ENCODE assay signal across 1 cellular context in the genomic region with DNA sequence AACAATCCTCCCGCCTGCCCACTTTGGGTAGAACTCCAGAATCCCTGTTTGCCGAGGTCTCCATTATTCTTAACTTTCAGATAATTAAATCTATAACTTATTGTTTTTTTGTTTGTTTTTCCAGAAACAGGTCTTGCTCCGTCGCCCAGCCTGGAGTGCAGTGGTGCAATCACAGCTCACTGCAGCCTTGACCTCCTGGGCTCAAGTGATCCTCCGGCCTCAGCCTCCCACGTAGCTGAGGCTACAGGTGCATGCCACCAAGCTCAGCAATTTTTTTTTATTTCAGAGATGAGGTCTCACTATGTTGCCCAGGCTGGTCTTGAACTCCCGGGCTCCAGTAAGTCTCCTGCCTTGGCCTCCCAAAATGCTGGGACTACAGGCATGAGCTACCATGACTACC.
TF ChIP-seq lines count a peak whose summit lies in the region.

No MANE protein-coding gene starts in this region.

TF ChIP-seq in GM23338, 12 proteins besides CTCF, POLR2A, EP300 and RAD21 (continued from another document):
- TF ChIP-seq, protein P1, sequence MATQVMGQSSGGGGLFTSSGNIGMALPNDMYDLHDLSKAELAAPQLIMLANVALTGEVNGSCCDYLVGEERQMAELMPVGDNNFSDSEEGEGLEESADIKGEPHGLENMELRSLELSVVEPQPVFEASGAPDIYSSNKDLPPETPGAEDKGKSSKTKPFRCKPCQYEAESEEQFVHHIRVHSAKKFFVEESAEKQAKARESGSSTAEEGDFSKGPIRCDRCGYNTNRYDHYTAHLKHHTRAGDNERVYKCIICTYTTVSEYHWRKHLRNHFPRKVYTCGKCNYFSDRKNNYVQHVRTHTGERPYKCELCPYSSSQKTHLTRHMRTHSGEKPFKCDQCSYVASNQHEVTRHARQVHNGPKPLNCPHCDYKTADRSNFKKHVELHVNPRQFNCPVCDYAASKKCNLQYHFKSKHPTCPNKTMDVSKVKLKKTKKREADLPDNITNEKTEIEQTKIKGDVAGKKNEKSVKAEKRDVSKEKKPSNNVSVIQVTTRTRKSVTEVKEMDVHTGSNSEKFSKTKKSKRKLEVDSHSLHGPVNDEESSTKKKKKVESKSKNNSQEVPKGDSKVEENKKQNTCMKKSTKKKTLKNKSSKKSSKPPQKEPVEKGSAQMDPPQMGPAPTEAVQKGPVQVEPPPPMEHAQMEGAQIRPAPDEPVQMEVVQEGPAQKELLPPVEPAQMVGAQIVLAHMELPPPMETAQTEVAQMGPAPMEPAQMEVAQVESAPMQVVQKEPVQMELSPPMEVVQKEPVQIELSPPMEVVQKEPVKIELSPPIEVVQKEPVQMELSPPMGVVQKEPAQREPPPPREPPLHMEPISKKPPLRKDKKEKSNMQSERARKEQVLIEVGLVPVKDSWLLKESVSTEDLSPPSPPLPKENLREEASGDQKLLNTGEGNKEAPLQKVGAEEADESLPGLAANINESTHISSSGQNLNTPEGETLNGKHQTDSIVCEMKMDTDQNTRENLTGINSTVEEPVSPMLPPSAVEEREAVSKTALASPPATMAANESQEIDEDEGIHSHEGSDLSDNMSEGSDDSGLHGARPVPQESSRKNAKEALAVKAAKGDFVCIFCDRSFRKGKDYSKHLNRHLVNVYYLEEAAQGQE (IDR thresholded peaks at IDR 0.05; ENCODE audit: unreplicated experiment), result no peak
- TF ChIP-seq ZNF114 (CRISPR knock-in tag; IDR thresholded peaks at IDR 0.05), result no peak
- TF ChIP-seq ZNF331 (CRISPR knock-in tag; IDR thresholded peaks at IDR 0.05; ENCODE audit: low read depth), result no peak
- TF ChIP-seq STAT1 (IDR thresholded peaks at IDR 0.05; ENCODE audit: unreplicated experiment), result no peak
- TF ChIP-seq EZH2 (IDR thresholded peaks at IDR 0.05; ENCODE audit: low read depth, unreplicated experiment), result no peak
- no peak for TF ChIP-seq NANOG (IDR thresholded peaks at IDR 0.05; ENCODE audit: borderline replicate concordance)
- TF ChIP-seq JUNB (IDR thresholded peaks at IDR 0.05; ENCODE audit: unreplicated experiment), result no peak
- TF ChIP-seq, protein P2, sequence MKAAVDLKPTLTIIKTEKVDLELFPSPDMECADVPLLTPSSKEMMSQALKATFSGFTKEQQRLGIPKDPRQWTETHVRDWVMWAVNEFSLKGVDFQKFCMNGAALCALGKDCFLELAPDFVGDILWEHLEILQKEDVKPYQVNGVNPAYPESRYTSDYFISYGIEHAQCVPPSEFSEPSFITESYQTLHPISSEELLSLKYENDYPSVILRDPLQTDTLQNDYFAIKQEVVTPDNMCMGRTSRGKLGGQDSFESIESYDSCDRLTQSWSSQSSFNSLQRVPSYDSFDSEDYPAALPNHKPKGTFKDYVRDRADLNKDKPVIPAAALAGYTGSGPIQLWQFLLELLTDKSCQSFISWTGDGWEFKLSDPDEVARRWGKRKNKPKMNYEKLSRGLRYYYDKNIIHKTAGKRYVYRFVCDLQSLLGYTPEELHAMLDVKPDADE (IDR thresholded peaks at IDR 0.05), result no peak
- TF ChIP-seq, protein P3, sequence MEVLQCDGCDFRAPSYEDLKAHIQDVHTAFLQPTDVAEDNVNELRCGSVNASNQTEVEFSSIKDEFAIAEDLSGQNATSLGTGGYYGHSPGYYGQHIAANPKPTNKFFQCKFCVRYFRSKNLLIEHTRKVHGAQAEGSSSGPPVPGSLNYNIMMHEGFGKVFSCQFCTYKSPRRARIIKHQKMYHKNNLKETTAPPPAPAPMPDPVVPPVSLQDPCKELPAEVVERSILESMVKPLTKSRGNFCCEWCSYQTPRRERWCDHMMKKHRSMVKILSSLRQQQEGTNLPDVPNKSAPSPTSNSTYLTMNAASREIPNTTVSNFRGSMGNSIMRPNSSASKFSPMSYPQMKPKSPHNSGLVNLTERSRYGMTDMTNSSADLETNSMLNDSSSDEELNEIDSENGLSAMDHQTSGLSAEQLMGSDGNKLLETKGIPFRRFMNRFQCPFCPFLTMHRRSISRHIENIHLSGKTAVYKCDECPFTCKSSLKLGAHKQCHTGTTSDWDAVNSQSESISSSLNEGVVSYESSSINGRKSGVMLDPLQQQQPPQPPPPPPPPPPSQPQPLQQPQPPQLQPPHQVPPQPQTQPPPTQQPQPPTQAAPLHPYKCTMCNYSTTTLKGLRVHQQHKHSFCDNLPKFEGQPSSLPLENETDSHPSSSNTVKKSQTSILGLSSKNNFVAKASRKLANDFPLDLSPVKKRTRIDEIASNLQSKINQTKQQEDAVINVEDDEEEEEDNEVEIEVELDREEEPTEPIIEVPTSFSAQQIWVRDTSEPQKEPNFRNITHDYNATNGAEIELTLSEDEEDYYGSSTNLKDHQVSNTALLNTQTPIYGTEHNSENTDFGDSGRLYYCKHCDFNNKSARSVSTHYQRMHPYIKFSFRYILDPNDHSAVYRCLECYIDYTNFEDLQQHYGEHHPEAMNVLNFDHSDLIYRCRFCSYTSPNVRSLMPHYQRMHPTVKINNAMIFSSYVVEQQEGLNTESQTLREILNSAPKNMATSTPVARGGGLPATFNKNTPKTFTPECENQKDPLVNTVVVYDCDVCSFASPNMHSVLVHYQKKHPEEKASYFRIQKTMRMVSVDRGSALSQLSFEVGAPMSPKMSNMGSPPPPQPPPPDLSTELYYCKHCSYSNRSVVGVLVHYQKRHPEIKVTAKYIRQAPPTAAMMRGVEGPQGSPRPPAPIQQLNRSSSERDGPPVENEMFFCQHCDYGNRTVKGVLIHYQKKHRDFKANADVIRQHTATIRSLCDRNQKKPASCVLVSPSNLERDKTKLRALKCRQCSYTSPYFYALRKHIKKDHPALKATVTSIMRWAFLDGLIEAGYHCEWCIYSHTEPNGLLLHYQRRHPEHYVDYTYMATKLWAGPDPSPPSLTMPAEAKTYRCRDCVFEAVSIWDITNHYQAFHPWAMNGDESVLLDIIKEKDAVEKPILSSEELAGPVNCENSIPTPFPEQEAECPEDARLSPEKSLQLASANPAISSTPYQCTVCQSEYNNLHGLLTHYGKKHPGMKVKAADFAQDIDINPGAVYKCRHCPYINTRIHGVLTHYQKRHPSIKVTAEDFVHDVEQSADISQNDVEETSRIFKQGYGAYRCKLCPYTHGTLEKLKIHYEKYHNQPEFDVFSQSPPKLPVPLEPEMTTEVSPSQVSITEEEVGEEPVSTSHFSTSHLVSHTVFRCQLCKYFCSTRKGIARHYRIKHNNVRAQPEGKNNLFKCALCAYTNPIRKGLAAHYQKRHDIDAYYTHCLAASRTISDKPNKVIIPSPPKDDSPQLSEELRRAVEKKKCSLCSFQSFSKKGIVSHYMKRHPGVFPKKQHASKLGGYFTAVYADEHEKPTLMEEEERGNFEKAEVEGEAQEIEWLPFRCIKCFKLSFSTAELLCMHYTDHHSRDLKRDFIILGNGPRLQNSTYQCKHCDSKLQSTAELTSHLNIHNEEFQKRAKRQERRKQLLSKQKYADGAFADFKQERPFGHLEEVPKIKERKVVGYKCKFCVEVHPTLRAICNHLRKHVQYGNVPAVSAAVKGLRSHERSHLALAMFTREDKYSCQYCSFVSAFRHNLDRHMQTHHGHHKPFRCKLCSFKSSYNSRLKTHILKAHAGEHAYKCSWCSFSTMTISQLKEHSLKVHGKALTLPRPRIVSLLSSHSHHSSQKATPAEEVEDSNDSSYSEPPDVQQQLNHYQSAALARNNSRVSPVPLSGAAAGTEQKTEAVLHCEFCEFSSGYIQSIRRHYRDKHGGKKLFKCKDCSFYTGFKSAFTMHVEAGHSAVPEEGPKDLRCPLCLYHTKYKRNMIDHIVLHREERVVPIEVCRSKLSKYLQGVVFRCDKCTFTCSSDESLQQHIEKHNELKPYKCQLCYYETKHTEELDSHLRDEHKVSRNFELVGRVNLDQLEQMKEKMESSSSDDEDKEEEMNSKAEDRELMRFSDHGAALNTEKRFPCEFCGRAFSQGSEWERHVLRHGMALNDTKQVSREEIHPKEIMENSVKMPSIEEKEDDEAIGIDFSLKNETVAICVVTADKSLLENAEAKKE (CRISPR knock-in tag; IDR thresholded peaks at IDR 0.05), result no peak
- no peak for TF ChIP-seq POLR2AphosphoS5 (IDR thresholded peaks at IDR 0.05; ENCODE audit: low read depth)
